1 cellular context compared by ENCODE assay signal in genomic region chr1:224274970-224275626, GRCh38.
TF ChIP-seq lines count a peak whose summit lies in the region.

No MANE protein-coding gene starts in this region.

TF ChIP-seq in GM12878, 131 proteins besides CTCF, POLR2A, EP300 and RAD21 (continued from another document):
- TF ChIP-seq, protein P1, sequence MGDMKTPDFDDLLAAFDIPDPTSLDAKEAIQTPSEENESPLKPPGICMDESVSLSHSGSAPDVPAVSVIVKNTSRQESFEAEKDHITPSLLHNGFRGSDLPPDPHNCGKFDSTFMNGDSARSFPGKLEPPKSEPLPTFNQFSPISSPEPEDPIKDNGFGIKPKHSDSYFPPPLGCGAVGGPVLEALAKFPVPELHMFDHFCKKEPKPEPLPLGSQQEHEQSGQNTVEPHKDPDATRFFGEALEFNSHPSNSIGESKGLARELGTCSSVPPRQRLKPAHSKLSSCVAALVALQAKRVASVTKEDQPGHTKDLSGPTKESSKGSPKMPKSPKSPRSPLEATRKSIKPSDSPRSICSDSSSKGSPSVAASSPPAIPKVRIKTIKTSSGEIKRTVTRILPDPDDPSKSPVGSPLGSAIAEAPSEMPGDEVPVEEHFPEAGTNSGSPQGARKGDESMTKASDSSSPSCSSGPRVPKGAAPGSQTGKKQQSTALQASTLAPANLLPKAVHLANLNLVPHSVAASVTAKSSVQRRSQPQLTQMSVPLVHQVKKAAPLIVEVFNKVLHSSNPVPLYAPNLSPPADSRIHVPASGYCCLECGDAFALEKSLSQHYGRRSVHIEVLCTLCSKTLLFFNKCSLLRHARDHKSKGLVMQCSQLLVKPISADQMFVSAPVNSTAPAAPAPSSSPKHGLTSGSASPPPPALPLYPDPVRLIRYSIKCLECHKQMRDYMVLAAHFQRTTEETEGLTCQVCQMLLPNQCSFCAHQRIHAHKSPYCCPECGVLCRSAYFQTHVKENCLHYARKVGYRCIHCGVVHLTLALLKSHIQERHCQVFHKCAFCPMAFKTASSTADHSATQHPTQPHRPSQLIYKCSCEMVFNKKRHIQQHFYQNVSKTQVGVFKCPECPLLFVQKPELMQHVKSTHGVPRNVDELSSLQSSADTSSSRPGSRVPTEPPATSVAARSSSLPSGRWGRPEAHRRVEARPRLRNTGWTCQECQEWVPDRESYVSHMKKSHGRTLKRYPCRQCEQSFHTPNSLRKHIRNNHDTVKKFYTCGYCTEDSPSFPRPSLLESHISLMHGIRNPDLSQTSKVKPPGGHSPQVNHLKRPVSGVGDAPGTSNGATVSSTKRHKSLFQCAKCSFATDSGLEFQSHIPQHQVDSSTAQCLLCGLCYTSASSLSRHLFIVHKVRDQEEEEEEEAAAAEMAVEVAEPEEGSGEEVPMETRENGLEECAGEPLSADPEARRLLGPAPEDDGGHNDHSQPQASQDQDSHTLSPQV (IDR thresholded peaks at IDR 0.05): no peak
- no peak for TF ChIP-seq BCL3 (IDR thresholded peaks at IDR 0.05; ENCODE audit: borderline replicate concordance, insufficient read depth, low read depth, low read length, poor library complexity, severe bottlenecking)
TF ChIP-seq in GM12878: peak in this region for 0.
